In the genomic region with DNA sequence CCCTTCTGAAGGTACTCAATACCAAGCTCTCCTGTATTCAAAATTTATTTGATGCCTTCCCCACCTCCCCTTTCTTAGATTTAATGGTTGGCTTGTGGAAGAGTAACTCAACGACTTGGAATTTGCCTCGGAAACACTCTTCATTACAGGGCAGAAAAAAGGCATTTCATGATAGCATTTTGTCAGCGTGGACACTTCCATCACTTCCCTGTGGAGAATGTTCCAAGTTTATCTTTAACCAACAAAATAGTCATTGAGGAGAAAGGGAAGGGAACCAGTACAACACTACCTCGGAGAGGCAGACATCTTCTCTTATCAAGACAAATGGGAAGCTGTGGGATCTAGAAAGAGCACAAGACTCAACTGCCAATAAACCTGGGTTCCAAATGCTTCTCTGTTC, we compare ENCODE assay signal across 1 cellular context.
TF ChIP-seq lines count a peak whose summit lies in the region.

No MANE protein-coding gene starts in this region.

TF ChIP-seq in IMR-90, 13 proteins besides CTCF, POLR2A, EP300 and RAD21:
- TF ChIP-seq SMC3 (IDR thresholded peaks at IDR 0.05; ENCODE audit: low read depth, low read length) (no peak), RFX5 (IDR thresholded peaks at IDR 0.05; ENCODE audit: low read depth, low read length) (no peak), MAFK (IDR thresholded peaks at IDR 0.05; ENCODE audit: low read depth, low read length) (no peak), CEBPB (IDR thresholded peaks at IDR 0.05; ENCODE audit: low read depth, low read length) (no peak), CHD1 (IDR thresholded peaks at IDR 0.05; ENCODE audit: low read depth, low read length) (no peak), MAZ (IDR thresholded peaks at IDR 0.05; ENCODE audit: borderline replicate concordance, low read depth, low read length) (no peak), BHLHE40 (IDR thresholded peaks at IDR 0.05; ENCODE audit: low read depth, low read length) (no peak), MXI1 (IDR thresholded peaks at IDR 0.05; ENCODE audit: borderline replicate concordance, low read depth, low read length) (no peak), RCOR1 (IDR thresholded peaks at IDR 0.05; ENCODE audit: insufficient replicate concordance, low read length) (no peak), NFE2L2 (IDR thresholded peaks at IDR 0.05; ENCODE audit: low read depth, low read length) (no peak), FOS (IDR thresholded peaks at IDR 0.05; ENCODE audit: low read depth, low read length) (no peak)
- TF ChIP-seq, protein P1, sequence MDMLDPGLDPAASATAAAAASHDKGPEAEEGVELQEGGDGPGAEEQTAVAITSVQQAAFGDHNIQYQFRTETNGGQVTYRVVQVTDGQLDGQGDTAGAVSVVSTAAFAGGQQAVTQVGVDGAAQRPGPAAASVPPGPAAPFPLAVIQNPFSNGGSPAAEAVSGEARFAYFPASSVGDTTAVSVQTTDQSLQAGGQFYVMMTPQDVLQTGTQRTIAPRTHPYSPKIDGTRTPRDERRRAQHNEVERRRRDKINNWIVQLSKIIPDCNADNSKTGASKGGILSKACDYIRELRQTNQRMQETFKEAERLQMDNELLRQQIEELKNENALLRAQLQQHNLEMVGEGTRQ (IDR thresholded peaks at IDR 0.05; ENCODE audit: low read depth, low read length), result no peak
- TF ChIP-seq, protein P2, sequence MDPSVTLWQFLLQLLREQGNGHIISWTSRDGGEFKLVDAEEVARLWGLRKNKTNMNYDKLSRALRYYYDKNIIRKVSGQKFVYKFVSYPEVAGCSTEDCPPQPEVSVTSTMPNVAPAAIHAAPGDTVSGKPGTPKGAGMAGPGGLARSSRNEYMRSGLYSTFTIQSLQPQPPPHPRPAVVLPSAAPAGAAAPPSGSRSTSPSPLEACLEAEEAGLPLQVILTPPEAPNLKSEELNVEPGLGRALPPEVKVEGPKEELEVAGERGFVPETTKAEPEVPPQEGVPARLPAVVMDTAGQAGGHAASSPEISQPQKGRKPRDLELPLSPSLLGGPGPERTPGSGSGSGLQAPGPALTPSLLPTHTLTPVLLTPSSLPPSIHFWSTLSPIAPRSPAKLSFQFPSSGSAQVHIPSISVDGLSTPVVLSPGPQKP (IDR thresholded peaks at IDR 0.05; ENCODE audit: borderline replicate concordance, low read depth, low read length), result no peak
